1 cellular context compared by ENCODE assay signal in genomic region chr16:25012525-25012991, GRCh38.
TF ChIP-seq lines count a peak whose summit lies in the region.

No MANE protein-coding gene starts in this region.

TF ChIP-seq in HepG2, 621 proteins besides CTCF, POLR2A, EP300 and RAD21 (continued from another document):
- TF ChIP-seq ATF4 (CRISPR knock-in tag; IDR thresholded peaks at IDR 0.05) (0 out of 4 replicates have a peak, but pooled peaks of 1 of the 2 experiments have one; percentile 29), ZNF839 (CRISPR knock-in tag; IDR thresholded peaks at IDR 0.05; ENCODE audit: borderline replicate concordance) (no peak)
